ENCODE assay signal across 8 cellular contexts in the genomic region with DNA sequence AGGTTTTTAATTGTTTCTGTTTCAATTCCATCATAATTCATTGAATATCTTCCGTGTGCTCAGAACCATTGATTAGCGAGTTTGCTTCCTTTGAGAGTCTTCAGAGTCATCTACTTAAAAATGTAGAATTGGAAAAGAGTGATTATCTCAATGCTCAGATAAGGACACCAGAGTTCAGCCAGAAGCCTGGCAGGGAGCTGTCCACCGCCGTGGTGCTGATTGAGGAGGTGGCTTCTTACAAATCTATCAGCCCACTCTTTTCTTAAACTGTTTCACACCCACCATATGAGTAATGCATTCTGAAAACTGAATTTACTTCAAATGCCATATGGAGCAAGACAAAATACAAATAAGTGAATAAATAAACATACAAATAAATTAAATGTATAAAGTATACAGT.
A peak's percentile ranks its signal among the peaks of the same experiment; 100 is the strongest.
DNase-seq lines count a peak whose midpoint lies in the region; ATAC-seq and TF ChIP-seq lines count a peak whose summit lies in the region.

No MANE protein-coding gene starts in this region.

- H4K20me1 ChIP-seq in MM.1S (ENCODE audit: insufficient read depth, low read length) (no peaks in the 10 kb centered on the region), neural cell (ENCODE audit: insufficient read depth) (no peaks in the 10 kb centered on the region)

- no peak overlapping the region for H3K9ac ChIP-seq in MM.1S (ENCODE audit: low read length)
- H3K9ac ChIP-seq in neural cell (ENCODE audit: low read length), result no peak overlapping the region

- no peak for ATAC-seq in HG03521 (IDR thresholded peaks at IDR 0.05; ENCODE audit: unreplicated experiment)

- TF ChIP-seq CTCF in MM.1S (IDR thresholded peaks at IDR 0.05; ENCODE audit: low read length) (no peak), neural cell (IDR thresholded peaks at IDR 0.05; ENCODE audit: poor library complexity, severe bottlenecking) (no peak)

- H3K4me3 ChIP-seq in MM.1S (ENCODE audit: low read length), result no peak overlapping the region
- no peak overlapping the region for H3K4me3 ChIP-seq in neural cell (ENCODE audit: low read length)

- DNase-seq in EL (peak; percentile 42), MM.1S (peak; percentile 33), dermis microvascular lymphatic vessel endothelial cell (ENCODE audit: low read depth in 2 of 2) (peak; percentile 16 to 62), middle frontal gyrus (ENCODE audit: extremely low spot score, low spot score) (no peak), NCI-H748 (lab: John Stamatoyannopoulos, UW; ENCODE audit: unreplicated experiment) (no peak), DMS153 (lab: John Stamatoyannopoulos, UW) (no peak)

- H3K36me3 ChIP-seq in MM.1S (replicated peaks; ENCODE audit: insufficient read depth, low read length) (no peaks in the 10 kb centered on the region), neural cell (ENCODE audit: insufficient read depth, low read length) (no peaks in the 10 kb centered on the region)

- TF ChIP-seq RAD21 in neural cell (conservative IDR thresholded peaks at IDR 0.05), result no peak

- H3F3A ChIP-seq in MM.1S (ENCODE audit: insufficient read depth, low read length) (no peaks in the 10 kb centered on the region), neural cell (ENCODE audit: insufficient read depth, low read length, poor library complexity, severe bottlenecking) (no peaks in the 10 kb centered on the region)

- H3K9me2 ChIP-seq in MM.1S (replicated peaks; ENCODE audit: insufficient read depth, low read length), result no peaks in the 10 kb centered on the region
- no peaks in the 10 kb centered on the region for H3K9me2 ChIP-seq in neural cell (ENCODE audit: insufficient read depth, low read length)

- no peaks in the 10 kb centered on the region for H3K9me3 ChIP-seq in MM.1S (replicated peaks; ENCODE audit: insufficient read depth, low read length)
- no peaks in the 10 kb centered on the region for H3K9me3 ChIP-seq in neural cell (ENCODE audit: low read length)

- H3K27me3 ChIP-seq in MM.1S (replicated peaks; ENCODE audit: insufficient read depth, low read length) (no peaks in the 10 kb centered on the region), neural cell (ENCODE audit: insufficient read depth, low read depth, low read length) (no peaks in the 10 kb centered on the region)

- H3K27ac ChIP-seq in MM.1S (ENCODE audit: low read length) (no peak overlapping the region), neural cell (ENCODE audit: low read length) (no peak overlapping the region)

- no peaks in the 10 kb centered on the region for H3K79me2 ChIP-seq in MM.1S (ENCODE audit: low read length)
- H3K79me2 ChIP-seq in neural cell (replicated peaks; ENCODE audit: insufficient read depth, low read length), result no peaks in the 10 kb centered on the region

- no peak for TF ChIP-seq EP300 in neural cell (conservative IDR thresholded peaks at IDR 0.05; ENCODE audit: poor library complexity, severe bottlenecking)

- H2AFZ ChIP-seq in MM.1S (ENCODE audit: low read length) (no peak overlapping the region), neural cell (ENCODE audit: low read depth, low read length) (no peak overlapping the region)

- H3K4me1 ChIP-seq in MM.1S (ENCODE audit: low read length), result no peaks in the 10 kb centered on the region

- H3K4me2 ChIP-seq in MM.1S (ENCODE audit: low read depth, low read length) (no peak overlapping the region), neural cell (ENCODE audit: low read length) (no peak overlapping the region)

TF ChIP-seq in neural cell, 6 proteins besides CTCF, POLR2A, EP300 and RAD21:
- TF ChIP-seq, protein P1, sequence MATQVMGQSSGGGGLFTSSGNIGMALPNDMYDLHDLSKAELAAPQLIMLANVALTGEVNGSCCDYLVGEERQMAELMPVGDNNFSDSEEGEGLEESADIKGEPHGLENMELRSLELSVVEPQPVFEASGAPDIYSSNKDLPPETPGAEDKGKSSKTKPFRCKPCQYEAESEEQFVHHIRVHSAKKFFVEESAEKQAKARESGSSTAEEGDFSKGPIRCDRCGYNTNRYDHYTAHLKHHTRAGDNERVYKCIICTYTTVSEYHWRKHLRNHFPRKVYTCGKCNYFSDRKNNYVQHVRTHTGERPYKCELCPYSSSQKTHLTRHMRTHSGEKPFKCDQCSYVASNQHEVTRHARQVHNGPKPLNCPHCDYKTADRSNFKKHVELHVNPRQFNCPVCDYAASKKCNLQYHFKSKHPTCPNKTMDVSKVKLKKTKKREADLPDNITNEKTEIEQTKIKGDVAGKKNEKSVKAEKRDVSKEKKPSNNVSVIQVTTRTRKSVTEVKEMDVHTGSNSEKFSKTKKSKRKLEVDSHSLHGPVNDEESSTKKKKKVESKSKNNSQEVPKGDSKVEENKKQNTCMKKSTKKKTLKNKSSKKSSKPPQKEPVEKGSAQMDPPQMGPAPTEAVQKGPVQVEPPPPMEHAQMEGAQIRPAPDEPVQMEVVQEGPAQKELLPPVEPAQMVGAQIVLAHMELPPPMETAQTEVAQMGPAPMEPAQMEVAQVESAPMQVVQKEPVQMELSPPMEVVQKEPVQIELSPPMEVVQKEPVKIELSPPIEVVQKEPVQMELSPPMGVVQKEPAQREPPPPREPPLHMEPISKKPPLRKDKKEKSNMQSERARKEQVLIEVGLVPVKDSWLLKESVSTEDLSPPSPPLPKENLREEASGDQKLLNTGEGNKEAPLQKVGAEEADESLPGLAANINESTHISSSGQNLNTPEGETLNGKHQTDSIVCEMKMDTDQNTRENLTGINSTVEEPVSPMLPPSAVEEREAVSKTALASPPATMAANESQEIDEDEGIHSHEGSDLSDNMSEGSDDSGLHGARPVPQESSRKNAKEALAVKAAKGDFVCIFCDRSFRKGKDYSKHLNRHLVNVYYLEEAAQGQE (IDR thresholded peaks at IDR 0.05; ENCODE audit: borderline replicate concordance), result peak; percentile 66
- no peak for TF ChIP-seq POLR2AphosphoS5 (IDR thresholded peaks at IDR 0.05)
TF ChIP-seq in neural cell: peak in this region for 1.

Comparison
In these comparisons a context has a peak if more than half of its experiments do, and no peak if none do; other contexts are left out.
1. DNase-seq: peak in EL (single experiment), MM.1S (single experiment) and dermis microvascular lymphatic vessel endothelial cell (2 of 2); none in middle frontal gyrus (single experiment), NCI-H748 (single experiment) and DMS153 (single experiment).